12 cellular contexts compared by ENCODE assay signal in the genomic region with DNA sequence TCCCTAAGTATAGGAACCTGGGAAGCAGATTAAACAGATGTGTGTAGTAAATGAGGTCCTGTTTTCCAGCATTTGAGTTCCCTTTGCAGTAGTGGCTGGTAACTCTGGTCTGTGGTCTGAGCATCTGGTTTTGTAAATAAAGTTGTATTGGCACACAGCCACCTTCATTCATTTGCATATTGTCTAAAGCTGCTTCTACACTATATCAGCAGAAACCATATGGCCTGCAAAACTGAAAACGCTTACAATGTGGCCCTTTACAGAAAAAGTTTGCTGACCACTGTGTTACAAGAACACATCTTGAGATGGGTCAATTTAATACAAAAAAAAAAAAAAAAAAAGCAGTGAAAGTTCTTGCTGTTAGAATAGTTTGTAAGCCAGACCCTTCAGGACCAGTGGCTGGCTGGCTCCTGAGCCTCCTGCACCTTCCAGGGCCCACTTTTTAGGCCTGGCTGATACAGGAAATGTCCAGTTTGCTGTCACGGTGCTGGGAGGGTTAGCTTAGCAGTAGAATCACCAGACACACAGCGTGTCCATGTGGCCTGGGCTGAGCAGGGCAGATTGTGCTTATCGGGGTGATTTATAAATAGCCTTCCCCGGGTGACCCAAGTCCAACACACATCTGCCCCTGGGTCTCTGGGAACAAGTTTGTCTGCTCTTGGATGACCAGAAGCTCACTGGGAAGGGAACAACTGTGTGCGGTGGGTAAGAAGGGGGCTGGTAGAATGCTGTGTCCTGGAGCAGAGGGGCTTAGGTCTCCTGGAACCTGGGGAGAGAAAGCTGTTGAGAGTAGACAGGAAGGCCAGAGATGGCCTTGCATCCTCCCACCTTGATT. TPM values are rescaled to one million over a fixed set of nuclear protein-coding genes. Genes with fewer than 3 reads are reported as not detected.
DNase-seq lines count a peak whose midpoint lies in the region; ATAC-seq and TF ChIP-seq lines count a peak whose summit lies in the region.
"Had no signal": no experiment of that assay in that cellular context is flagged by ENCODE, and none has a peak within 500 bp of the region (broad histone marks: within the 10 kb centered on the region; RNA-seq: fewer than 3 reads in every experiment).

No MANE protein-coding gene starts in this region.

- peak overlapping the region; percentile 96 for H3K27ac ChIP-seq in left ventricle myocardium inferior (replicated peaks)

- peak overlapping the region; percentile 73 for H3K4me3 ChIP-seq in left ventricle myocardium inferior

- DNase-seq in HEK293T (ENCODE audit: extremely low spot score) (no peak), MV-4-11 (lab: John Stamatoyannopoulos, UW) (peak; percentile 22), left ventricle myocardium inferior (peak; percentile 66), NCI-H2227 (lab: John Stamatoyannopoulos, UW; ENCODE audit: unreplicated experiment) (no peak), SW480 (ENCODE audit: low spot score) (no peak), anterior cingulate cortex (lab: John Stamatoyannopoulos, UW) (no peak), T-helper 2 cell (no peak)
- DNase-seq: activated T-cell treated with anti-CD3 and anti-CD28 coated beads, Interleukin-2, amount 50 U/mL, for 72 hours; stimulated activated naive CD4-positive, alpha-beta T cell had no signal

- CTCF ChIA-PET in HEK293T (lab: Yijun Ruan, JAX), result no interaction called here

- H3K9me3 ChIP-seq in left ventricle myocardium inferior (replicated peaks), result no peaks in the 10 kb centered on the region

- POLR2A ChIA-PET in HEK293T (lab: Yijun Ruan, JAX), result interaction anchor here (0.5 to 1.1 kb wide), 2 partner anchors 13 to 167 kb away, joined by 3 to 4 read pairs; no protein-coding TSS in a partner anchor

- H3K4me1 ChIP-seq in left ventricle myocardium inferior, result peaks cover 98% of the 10 kb centered on the region

- no peak for TF ChIP-seq CTCF in left ventricle myocardium inferior (IDR thresholded peaks at IDR 0.05; ENCODE audit: borderline replicate concordance)

- ATAC-seq in GM18511 (IDR thresholded peaks at IDR 0.05; ENCODE audit: unreplicated experiment), result peak; percentile 89
- ATAC-seq: activated T-cell treated with anti-CD3 and anti-CD28 coated beads, Interleukin-2, amount 50 U/mL, for 72 hours; HCT116 had no signal

- intact Hi-C loops in left ventricle myocardium inferior (cut with micrococcal nuclease), result no loop called here

- no peaks in the 10 kb centered on the region for H3K36me3 ChIP-seq in left ventricle myocardium inferior

- no peaks in the 10 kb centered on the region for H3K27me3 ChIP-seq in left ventricle myocardium inferior (ENCODE audit: low read depth)

TF ChIP-seq in HEK293T, 16 proteins besides CTCF, POLR2A, EP300 and RAD21:
- no peak for TF ChIP-seq FOXM1 (IDR thresholded peaks at IDR 0.05; ENCODE audit: borderline replicate concordance)
- TF ChIP-seq ZNF384 (IDR thresholded peaks at IDR 0.05), result peak; percentile 63

RNA-seq across cellular contexts. Expression of gene C10orf71, which starts 1.4 kb away (rescaled TPM):
- 136 TPM for total RNA-seq in left ventricle myocardium inferior
- total RNA-seq: activated T-cell treated with anti-CD3 and anti-CD28 coated beads, Interleukin-2, amount 50 U/mL, for 72 hours; epithelial cell of proximal tubule had no signal

Comparison
In these comparisons a context has a peak if more than half of its experiments do, and no peak if none do; other contexts are left out.
1. DNase-seq: peak in MV-4-11 (single experiment) and left ventricle myocardium inferior (single experiment); none in HEK293T (single experiment), NCI-H2227 (single experiment), SW480 (single experiment), anterior cingulate cortex (0 of 58) and T-helper 2 cell (0 of 5).